Comparison of ENCODE assay signal across 19 cellular contexts in genomic region chr22:48649031-48649430, GRCh38.
"Had no signal": no experiment of that assay in that cellular context is flagged by ENCODE, and none has a peak within 500 bp of the region (broad histone marks: within the 10 kb centered on the region; RNA-seq: fewer than 3 reads in every experiment).

No MANE protein-coding gene starts in this region.

- H3K36me3 Mint-ChIP-seq: immature natural killer cell, mesothelial cell of epicardium had no signal

- H3K4me3 ChIP-seq: coronary artery, dorsolateral prefrontal cortex, esophagus muscularis mucosa, gastroesophageal sphincter, heart left ventricle, hepatocyte, left lung, lower lobe of right lung, mucosa of descending colon had no signal

- ATAC-seq: foreskin keratinocyte, gastroesophageal sphincter, heart left ventricle, left lung, lower lobe of right lung, mucosa of descending colon had no signal

- H3K79me2 ChIP-seq: hepatocyte had no signal

- H3K36me3 ChIP-seq: esophagus muscularis mucosa, gastroesophageal sphincter, heart left ventricle, left lung, lower lobe of right lung had no signal

- H3K4me1 ChIP-seq: esophagus muscularis mucosa, foreskin keratinocyte, gastroesophageal sphincter, heart left ventricle, left lung, lower lobe of right lung had no signal

- H3K9me3 Mint-ChIP-seq: immature natural killer cell, mesothelial cell of epicardium had no signal

- H3K9me3 ChIP-seq: esophagus muscularis mucosa, gastroesophageal sphincter, heart left ventricle, left lung, lower lobe of right lung, mucosa of descending colon had no signal

- DNase-seq: dermis blood vessel endothelial cell; dorsolateral prefrontal cortex; effector CD4-positive, alpha-beta T cell; effector memory CD4-positive, alpha-beta T cell; foreskin keratinocyte; hypothalamus; immature natural killer cell; islet precursor cell; kidney glomerular epithelial cell; lower lobe of right lung; mesenchymal stem cell had no signal

- H3K27ac Mint-ChIP-seq: immature natural killer cell, mesothelial cell of epicardium had no signal

- H2AFZ ChIP-seq: hepatocyte had no signal

- H3K27ac ChIP-seq: coronary artery, esophagus muscularis mucosa, foreskin keratinocyte, gastroesophageal sphincter, heart left ventricle, hepatocyte, left lung, lower lobe of right lung had no signal

- H3K27me3 ChIP-seq: dorsolateral prefrontal cortex, foreskin keratinocyte, hepatocyte, left lung had no signal

- H3K4me1 Mint-ChIP-seq: immature natural killer cell, mesothelial cell of epicardium had no signal

- H3K4me2 ChIP-seq: hepatocyte had no signal

- H3K4me3 Mint-ChIP-seq: immature natural killer cell, mesothelial cell of epicardium had no signal
